In the genomic region with DNA sequence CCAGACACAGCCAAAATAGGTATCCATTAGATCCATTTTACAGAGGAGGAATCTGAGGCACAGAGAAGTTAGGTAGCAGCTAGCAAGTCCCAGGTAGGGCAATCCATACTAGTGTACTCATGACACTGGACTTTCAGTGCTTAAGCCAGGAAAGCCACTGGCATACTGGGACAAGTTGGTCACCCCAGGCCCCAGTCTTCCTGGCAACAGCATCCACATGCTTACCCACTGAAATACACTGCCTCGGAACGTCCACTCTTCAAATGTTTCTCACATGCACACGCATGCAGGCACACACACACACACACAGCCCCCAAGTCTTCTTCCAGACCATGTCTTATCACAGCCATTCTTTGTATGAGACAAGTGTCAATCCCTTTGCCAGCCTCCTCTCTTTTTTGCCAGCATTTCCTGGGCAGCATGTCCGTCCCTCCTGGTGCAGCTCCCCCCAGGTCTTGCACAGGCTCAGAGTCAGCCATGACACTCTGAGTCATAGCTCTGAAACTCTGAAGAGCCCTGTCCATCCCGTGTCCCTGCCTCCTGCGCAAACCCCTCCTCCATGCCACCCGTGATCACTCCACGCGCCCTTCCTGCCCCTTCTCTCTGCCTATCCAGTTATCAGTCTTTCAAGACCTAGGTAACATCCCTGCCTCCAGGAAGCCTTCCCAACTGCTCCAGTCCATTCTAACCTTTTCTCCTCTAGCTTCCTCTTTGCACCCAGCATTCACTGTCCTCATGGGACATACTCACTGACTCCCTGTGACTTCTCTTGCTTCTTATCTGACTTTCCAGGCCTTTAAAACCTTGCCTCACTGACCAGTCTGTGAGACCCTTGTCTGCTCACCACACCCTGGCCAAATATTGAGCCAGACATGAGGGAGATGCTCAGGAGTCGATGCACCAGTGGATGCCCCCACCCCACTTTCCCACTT, we compare ENCODE assay signal across 16 cellular contexts.
"Had no signal": no experiment of that assay in that cellular context is flagged by ENCODE, and none has a peak within 500 bp of the region (broad histone marks: within the 10 kb centered on the region; RNA-seq: fewer than 3 reads in every experiment).

No MANE protein-coding gene starts in this region.

- H3K4me3 ChIP-seq: cardiac muscle cell, hepatocyte, lower lobe of right lung, thyroid gland, uterus had no signal

- H3K36me3 ChIP-seq: cardiac muscle cell, lower lobe of right lung, thyroid gland, uterus had no signal

- H3K9me3 ChIP-seq: lower lobe of right lung, thyroid gland, uterus had no signal

- H3K4me1 ChIP-seq: uterus had no signal

- ATAC-seq: left colon; lower lobe of right lung; natural killer cell treated with Interleukin-12 subunit alpha and Interleukin-12 subunit beta and Interleukin-15 and Interleukin-18, amount 100 ng/mL, for 72 hours had no signal

- H3K27ac ChIP-seq: cardiac muscle cell, hepatocyte, lower lobe of right lung, thyroid gland, uterus, VCaP had no signal

- H3K4me2 ChIP-seq: hepatocyte had no signal

- DNase-seq: activated CD4-positive, alpha-beta T cell treated with anti-CD3 and anti-CD28 coated beads for 1 hour; activated CD4-positive, alpha-beta T cell treated with anti-CD3 and anti-CD28 coated beads, Interleukin-2, amount 50 U/mL, for 48 hours; dermis blood vessel endothelial cell; effector memory CD4-positive, alpha-beta T cell; left colon; lower lobe of right lung; retina; stimulated activated CD4-positive, alpha-beta T cell treated with anti-CD3 and anti-CD28 coated beads, Interleukin-2, amount 100 ng/mL, for 24 hours; stimulated activated naive CD4-positive, alpha-beta T cell treated with Interleukin-2 at 50 U/mL for 16 hours; thyroid gland had no signal

- H2AFZ ChIP-seq: hepatocyte had no signal

- H3K79me2 ChIP-seq: hepatocyte had no signal

- H3K27me3 ChIP-seq: cardiac muscle cell, hepatocyte, thyroid gland, uterus had no signal

- FAIRE-seq: islet of Langerhans had no signal
